ENCODE assay signal across 8 cellular contexts in the genomic region with DNA sequence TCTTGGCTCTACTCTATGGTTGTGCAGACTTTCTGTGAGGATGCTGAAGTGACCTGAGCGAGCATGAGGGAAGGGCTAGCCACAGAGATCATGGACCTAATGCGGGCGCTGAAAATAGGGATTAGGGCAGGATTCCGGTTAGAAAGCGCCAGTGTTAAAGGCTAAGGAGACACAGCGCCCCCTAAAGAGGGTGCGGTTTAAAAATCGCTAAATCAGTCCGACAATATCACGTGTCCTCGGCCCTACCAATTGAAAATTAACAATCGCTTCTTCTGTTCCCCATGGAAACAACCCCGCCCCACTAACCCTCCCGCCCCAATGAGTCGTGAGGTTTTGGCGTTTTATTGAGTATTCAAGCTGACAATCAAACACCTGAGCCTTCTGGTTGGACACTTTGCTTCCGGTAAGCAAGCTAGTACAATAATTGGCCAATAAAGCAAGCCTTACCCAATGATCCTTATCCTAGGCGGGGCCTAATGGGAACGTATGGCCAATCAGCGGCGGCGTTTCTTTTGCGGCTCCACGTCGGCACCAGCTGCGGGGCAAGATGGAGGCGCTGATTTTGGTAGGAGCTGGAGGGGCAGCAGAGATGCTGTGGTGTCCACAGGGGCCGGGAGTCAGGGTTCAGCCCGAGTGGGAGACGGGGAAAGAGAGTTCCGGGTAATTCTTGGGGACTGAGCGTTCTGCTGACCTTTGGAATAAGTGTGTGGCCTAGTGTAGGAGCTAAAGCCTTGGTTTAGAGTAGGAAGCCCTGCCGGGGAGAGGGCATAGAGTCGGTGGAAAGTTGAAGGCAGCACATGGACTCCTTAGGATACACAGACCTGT. TPM values are rescaled to one million over a fixed set of nuclear protein-coding genes. Genes with fewer than 3 reads are reported as not detected.
A peak's percentile ranks its signal among the peaks of the same experiment; 100 is the strongest.
DNase-seq lines count a peak whose midpoint lies in the region; ATAC-seq and TF ChIP-seq lines count a peak whose summit lies in the region.

A gene with protein sequence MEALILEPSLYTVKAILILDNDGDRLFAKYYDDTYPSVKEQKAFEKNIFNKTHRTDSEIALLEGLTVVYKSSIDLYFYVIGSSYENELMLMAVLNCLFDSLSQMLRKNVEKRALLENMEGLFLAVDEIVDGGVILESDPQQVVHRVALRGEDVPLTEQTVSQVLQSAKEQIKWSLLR (plus strand): TSS at position 515 of the 825 bp plus-strand sequence. CDS start 33 bp downstream, at position 548.

- H3K4me3 Mint-ChIP-seq in T-helper 1 cell treated with Interleukin-12 subunit alpha and Interleukin-12 subunit beta and Interleukin-4 antibody, amounts not matched to agents 30 μg/mL and 1 μg/mL, for 36 hours = peak within 1 kb of the TSS; percentile 91
- H3K4me3 Mint-ChIP-seq in progenitor cell of endocrine pancreas (ENCODE audit: low read depth) = peak within 1 kb of the TSS; percentile 98

- no peaks in the 10 kb centered on the region for H3K9me3 ChIP-seq in left ventricle myocardium inferior (replicated peaks)

- H3K36me3 Mint-ChIP-seq in T-helper 1 cell treated with Interleukin-12 subunit alpha and Interleukin-12 subunit beta and Interleukin-4 antibody, amounts not matched to agents 30 μg/mL and 1 μg/mL, for 36 hours (ENCODE audit: low read depth) = peaks cover 8% of the 10 kb centered on the region
- no peaks in the 10 kb centered on the region for H3K36me3 Mint-ChIP-seq in progenitor cell of endocrine pancreas (ENCODE audit: insufficient read depth)

- H3K4me1 Mint-ChIP-seq in T-helper 1 cell treated with Interleukin-12 subunit alpha and Interleukin-12 subunit beta and Interleukin-4 antibody, amounts not matched to agents 30 μg/mL and 1 μg/mL, for 36 hours (ENCODE audit: low read depth) = peaks cover 24% of the 10 kb centered on the region
- H3K4me1 Mint-ChIP-seq in progenitor cell of endocrine pancreas (ENCODE audit: low read depth) = peaks cover 16% of the 10 kb centered on the region

- TF ChIP-seq CTCF in left ventricle myocardium inferior (IDR thresholded peaks at IDR 0.05; ENCODE audit: borderline replicate concordance) (peak; percentile 76), progenitor cell of endocrine pancreas (IDR thresholded peaks at IDR 0.05; ENCODE audit: unreplicated experiment) (peak; percentile 75)

- intact Hi-C loops in left ventricle myocardium inferior (cut with micrococcal nuclease) = no loop called here

- peak within 1 kb of the TSS; percentile 98 for H3K4me3 ChIP-seq in left ventricle myocardium inferior

- H3K27ac Mint-ChIP-seq in T-helper 1 cell treated with Interleukin-12 subunit alpha and Interleukin-12 subunit beta and Interleukin-4 antibody, amounts not matched to agents 30 μg/mL and 1 μg/mL, for 36 hours = peak within 1 kb of the TSS; percentile 89
- peak within 1 kb of the TSS; percentile 99 for H3K27ac Mint-ChIP-seq in progenitor cell of endocrine pancreas

- peak; percentile 66 for TF ChIP-seq POLR2A in GM15510 (IDR thresholded peaks at IDR 0.05; ENCODE audit: borderline replicate concordance, extremely low read depth, insufficient read length)

- DNase-seq in NCI-H1694 (lab: John Stamatoyannopoulos, UW) (peak; percentile 99), amniotic stem cell (lab: John Stamatoyannopoulos, UW) (peak; percentile 98), left ventricle myocardium inferior (peak; percentile 92), progenitor cell of endocrine pancreas (ENCODE audit: low spot score, unreplicated experiment) (peak; percentile 85), ureter (ENCODE audit: low spot score) (peak; percentile 97)

- ATAC-seq in HG02885 (IDR thresholded peaks at IDR 0.05; ENCODE audit: poor library complexity, unreplicated experiment) = peak; percentile 100

- H3K9me3 Mint-ChIP-seq in T-helper 1 cell treated with Interleukin-12 subunit alpha and Interleukin-12 subunit beta and Interleukin-4 antibody, amounts not matched to agents 30 μg/mL and 1 μg/mL, for 36 hours = no peaks in the 10 kb centered on the region
- no peaks in the 10 kb centered on the region for H3K9me3 Mint-ChIP-seq in progenitor cell of endocrine pancreas (ENCODE audit: low read depth)

- H3K27me3 Mint-ChIP-seq in T-helper 1 cell treated with Interleukin-12 subunit alpha and Interleukin-12 subunit beta and Interleukin-4 antibody, amounts not matched to agents 30 μg/mL and 1 μg/mL, for 36 hours (ENCODE audit: low read depth) = peaks cover 2% of the 10 kb centered on the region
- no peaks in the 10 kb centered on the region for H3K27me3 Mint-ChIP-seq in progenitor cell of endocrine pancreas

- peaks cover 49% of the 10 kb centered on the region for H3K4me1 ChIP-seq in left ventricle myocardium inferior

- H3K27me3 ChIP-seq in left ventricle myocardium inferior (ENCODE audit: low read depth) = no peaks in the 10 kb centered on the region

- H3K36me3 ChIP-seq in left ventricle myocardium inferior = no peaks in the 10 kb centered on the region

- peak within 1 kb of the TSS; percentile 93 for H3K27ac ChIP-seq in left ventricle myocardium inferior (replicated peaks)

RNA-seq across cellular contexts. Expression of the gene that starts here (rescaled TPM):
- total RNA-seq in left ventricle myocardium inferior (110 TPM), progenitor cell of endocrine pancreas (165 and 173 TPM in 2 replicates), ureter (116 TPM)

Comparison
In these comparisons a context has a peak if more than half of its experiments do, and no peak if none do; other contexts are left out.
1. Peak in every context shown above with its lines: DNase-seq, ATAC-seq, H3K4me3 ChIP-seq and H3K27ac ChIP-seq.